In the genomic region with DNA sequence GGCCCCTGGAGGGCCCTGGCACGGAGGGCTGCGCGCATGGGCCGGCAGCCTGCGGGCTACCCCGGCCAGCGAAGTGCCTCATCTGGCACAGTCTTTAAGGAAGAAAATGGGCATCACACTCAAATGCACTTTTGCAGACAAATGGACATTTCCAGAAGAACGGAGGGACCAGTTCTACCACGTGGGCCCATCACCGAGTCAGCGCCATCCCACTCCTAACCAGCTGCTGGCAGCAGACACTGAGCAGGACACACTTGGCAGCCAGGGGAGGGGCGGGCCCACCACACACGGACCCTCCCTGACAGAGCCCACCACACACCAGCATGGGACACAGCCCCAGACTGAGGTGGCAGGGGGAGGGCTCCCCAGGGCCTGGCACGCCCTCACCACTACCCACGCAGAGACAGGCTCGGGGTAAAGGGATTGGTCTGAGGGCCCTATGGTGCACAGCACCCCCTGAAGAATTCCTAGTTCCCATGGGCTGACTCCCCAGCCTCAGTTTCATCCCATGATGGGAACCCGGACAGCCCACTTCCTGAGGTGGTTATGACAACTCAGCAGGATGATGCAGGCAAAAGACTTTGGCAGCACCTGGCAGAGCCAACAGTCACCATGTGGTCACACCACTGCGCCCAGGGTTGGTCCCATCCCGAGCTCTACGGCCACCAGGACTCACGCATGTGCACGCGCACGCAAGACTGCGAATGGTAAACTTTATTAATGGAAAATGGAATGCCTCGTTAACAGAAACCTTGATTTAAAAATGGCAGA, we compare ENCODE assay signal across 11 cellular contexts. TPM values are rescaled to one million over a fixed set of nuclear protein-coding genes. Genes with fewer than 3 reads are reported as not detected.
DNase-seq lines count a peak whose midpoint lies in the region; ATAC-seq, FAIRE-seq and TF ChIP-seq lines count a peak whose summit lies in the region.
"Had no signal": no experiment of that assay in that cellular context is flagged by ENCODE, and none has a peak within 500 bp of the region (broad histone marks: within the 10 kb centered on the region; RNA-seq: fewer than 3 reads in every experiment).

No MANE protein-coding gene starts in this region.

- H3K9ac ChIP-seq in adipocyte (ENCODE audit: low read length): peak overlapping the region; percentile 29
- H3K9ac ChIP-seq in kidney (ENCODE audit: low read length in 2 of 2): no peak overlapping the region

- peak; percentile 37 for ATAC-seq in stimulated activated memory B cell treated with anti-CD40 and anti-IgM and Interleukin-4, amounts not matched to agents 10 μg/mL and 1 μg/mL and 100 μg/mL, for 72 hours
- no peak for ATAC-seq in HG03095 (IDR thresholded peaks at IDR 0.05; ENCODE audit: unreplicated experiment)

- H3K4me1 ChIP-seq in adipocyte (ENCODE audit: control insufficient read depth, insufficient read depth, low read length) (peaks cover 31% of the 10 kb centered on the region), kidney (ENCODE audit: control insufficient read depth in 1 of 2, insufficient read depth in 1 of 2, low read depth in 1 of 2, low read length in 2 of 2) (peaks cover 11% of the 10 kb centered on the region in 2 donors)

- H3K36me3 Mint-ChIP-seq in activated CD4-positive, alpha-beta T cell treated with anti-CD3 and anti-CD28 coated beads, Interleukin-2, amount 10 ng/mL, durations not matched to agents 24 days and 14 days (ENCODE audit: low read depth): peaks cover 38% of the 10 kb centered on the region
- peaks cover 49% of the 10 kb centered on the region for H3K36me3 Mint-ChIP-seq in stimulated activated memory B cell treated with anti-CD40 and anti-IgM and Interleukin-4, amounts not matched to agents 10 μg/mL and 1 μg/mL and 100 μg/mL, for 72 hours

- no peak overlapping the region for H3K4me3 Mint-ChIP-seq in activated CD4-positive, alpha-beta T cell treated with anti-CD3 and anti-CD28 coated beads, Interleukin-2, amount 10 ng/mL, durations not matched to agents 24 days and 14 days
- no peak overlapping the region for H3K4me3 Mint-ChIP-seq in stimulated activated memory B cell treated with anti-CD40 and anti-IgM and Interleukin-4, amounts not matched to agents 10 μg/mL and 1 μg/mL and 100 μg/mL, for 72 hours

- H3K4me3 ChIP-seq in adipocyte (ENCODE audit: low read length): no peak overlapping the region
- H3K4me3 ChIP-seq in kidney (ENCODE audit: low read length in 2 of 2): no peak overlapping the region

- H3K9me3 ChIP-seq in adipocyte (ENCODE audit: control insufficient read depth, low read length) (no peaks in the 10 kb centered on the region), kidney (ENCODE audit: control insufficient read depth in 1 of 2, low read length in 2 of 2) (no peaks in the 10 kb centered on the region)

- H3K4me1 Mint-ChIP-seq in activated CD4-positive, alpha-beta T cell treated with anti-CD3 and anti-CD28 coated beads, Interleukin-2, amount 10 ng/mL, durations not matched to agents 24 days and 14 days: peaks cover 12% of the 10 kb centered on the region
- peaks cover 14% of the 10 kb centered on the region for H3K4me1 Mint-ChIP-seq in stimulated activated memory B cell treated with anti-CD40 and anti-IgM and Interleukin-4, amounts not matched to agents 10 μg/mL and 1 μg/mL and 100 μg/mL, for 72 hours

- intact Hi-C loops in activated CD4-positive, alpha-beta T cell treated with anti-CD3 and anti-CD28 coated beads, Interleukin-2, amount 10 ng/mL, durations not matched to agents 24 days and 14 days (cut with micrococcal nuclease): no loop called here
- intact Hi-C loops in kidney (cut with DNase I): no loop called here

- H3K27ac ChIP-seq in kidney (ENCODE audit: low read depth in 2 of 2, low read length in 2 of 2): no peak overlapping the region
- H3K27ac ChIP-seq: HL-60 had no signal

- FAIRE-seq in kidney (lab: Jason Lieb, UNC): no peak

- peak overlapping the region; percentile 22 for H3K27ac Mint-ChIP-seq in activated CD4-positive, alpha-beta T cell treated with anti-CD3 and anti-CD28 coated beads, Interleukin-2, amount 10 ng/mL, durations not matched to agents 24 days and 14 days
- peak overlapping the region; percentile 71 for H3K27ac Mint-ChIP-seq in stimulated activated memory B cell treated with anti-CD40 and anti-IgM and Interleukin-4, amounts not matched to agents 10 μg/mL and 1 μg/mL and 100 μg/mL, for 72 hours

- peaks cover 52% of the 10 kb centered on the region for H3K36me3 ChIP-seq in adipocyte (ENCODE audit: control insufficient read depth, insufficient read depth, low read length, severe bottlenecking)
- H3K36me3 ChIP-seq in kidney (ENCODE audit: control insufficient read depth in 1 of 2, insufficient read depth in 2 of 2, low read length in 2 of 2): peaks cover 27 to 46% of the 10 kb centered on the region in 2 donors

- H3K9me3 Mint-ChIP-seq in activated CD4-positive, alpha-beta T cell treated with anti-CD3 and anti-CD28 coated beads, Interleukin-2, amount 10 ng/mL, durations not matched to agents 24 days and 14 days: no peaks in the 10 kb centered on the region
- H3K9me3 Mint-ChIP-seq in stimulated activated memory B cell treated with anti-CD40 and anti-IgM and Interleukin-4, amounts not matched to agents 10 μg/mL and 1 μg/mL and 100 μg/mL, for 72 hours: no peaks in the 10 kb centered on the region

- TF ChIP-seq CTCF in kidney (IDR thresholded peaks at IDR 0.05; ENCODE audit: borderline replicate concordance, extremely low read depth, insufficient read depth): no peak

- no peaks in the 10 kb centered on the region for H3K27me3 ChIP-seq in adipocyte (replicated peaks; ENCODE audit: control insufficient read depth, insufficient read depth, low read length)

- no peak for DNase-seq in activated CD4-positive, alpha-beta T cell treated with anti-CD3 and anti-CD28 coated beads, Interleukin-2, amount 10 ng/mL, durations not matched to agents 24 days and 14 days
- DNase-seq in activated CD4-positive, alpha-beta T cell treated with anti-CD3 and anti-CD28 coated beads for 48 hours: no peak
- DNase-seq in adipocyte (ENCODE audit: low read depth) (no peak), kidney (peak; percentile 64), NCI-H1694 (lab: John Stamatoyannopoulos, UW) (no peak), retina (no peak)
- DNase-seq: foreskin fibroblast, GDM1 had no signal

- H3K27me3 Mint-ChIP-seq in activated CD4-positive, alpha-beta T cell treated with anti-CD3 and anti-CD28 coated beads, Interleukin-2, amount 10 ng/mL, durations not matched to agents 24 days and 14 days: no peaks in the 10 kb centered on the region
- H3K27me3 Mint-ChIP-seq in stimulated activated memory B cell treated with anti-CD40 and anti-IgM and Interleukin-4, amounts not matched to agents 10 μg/mL and 1 μg/mL and 100 μg/mL, for 72 hours: no peaks in the 10 kb centered on the region

RNA-seq across cellular contexts. Expression of a gene that starts 18.7 kb away (rescaled TPM):
- total RNA-seq in activated CD4-positive, alpha-beta T cell treated with anti-CD3 and anti-CD28 coated beads, Interleukin-2, amount 10 ng/mL, durations not matched to agents 24 days and 14 days: 0.33 and 0.52 TPM in 2 replicates
- total RNA-seq in kidney: 0.94 TPM
- polyA plus RNA-seq in kidney (ENCODE audit: insufficient read depth, low read depth, low replicate concordance): 2.2 TPM

RNA-seq across cellular contexts. Expression of a gene that starts 36.1 kb away (rescaled TPM):
- 97.6 and 101 TPM in 2 replicates for total RNA-seq in activated CD4-positive, alpha-beta T cell treated with anti-CD3 and anti-CD28 coated beads, Interleukin-2, amount 10 ng/mL, durations not matched to agents 24 days and 14 days
- total RNA-seq in kidney: 113 TPM
- 67.1 TPM for polyA plus RNA-seq in kidney (ENCODE audit: insufficient read depth, low read depth, low replicate concordance)

RNA-seq across cellular contexts. Expression of a gene that starts 36.4 kb away (rescaled TPM):
- total RNA-seq in activated CD4-positive, alpha-beta T cell treated with anti-CD3 and anti-CD28 coated beads, Interleukin-2, amount 10 ng/mL, durations not matched to agents 24 days and 14 days: 142 and 143 TPM in 2 replicates
- 88.6 TPM for total RNA-seq in kidney
- polyA plus RNA-seq in kidney (ENCODE audit: insufficient read depth, low read depth, low replicate concordance): 35.0 TPM
